ENCODE assay signal across 31 cellular contexts in the genomic region with DNA sequence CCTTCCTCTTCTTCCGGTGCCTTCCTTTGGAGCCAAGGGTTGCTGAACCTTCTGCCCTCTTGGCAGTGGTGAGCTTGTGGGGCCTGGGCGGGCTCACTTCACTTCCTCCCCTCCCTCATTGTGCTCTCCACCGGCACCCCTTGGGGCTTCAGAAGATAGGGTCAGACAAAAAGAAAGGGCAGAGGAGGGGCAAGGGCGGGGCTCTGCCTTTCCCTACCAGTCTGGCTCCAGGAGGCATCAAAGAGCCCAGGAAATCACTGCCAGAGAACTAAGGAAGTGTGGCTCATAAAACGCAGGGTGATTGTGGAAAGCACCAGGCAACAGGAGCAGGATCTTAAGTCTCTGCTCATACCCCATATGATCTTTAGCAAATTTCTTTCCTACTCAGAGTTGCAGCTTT. TPM values are rescaled to one million over a fixed set of nuclear protein-coding genes. Genes with fewer than 3 reads are reported as not detected.
DNase-seq lines count a peak whose midpoint lies in the region; ATAC-seq, FAIRE-seq and TF ChIP-seq lines count a peak whose summit lies in the region.
"Had no signal": no experiment of that assay in that cellular context is flagged by ENCODE, and none has a peak within 500 bp of the region (broad histone marks: within the 10 kb centered on the region; RNA-seq: fewer than 3 reads in every experiment).

No MANE protein-coding gene starts in this region.

- no peak overlapping the region for H2AFZ ChIP-seq in HepG2 (ENCODE audit: low read length)
- H2AFZ ChIP-seq: parathyroid adenoma had no signal

- peaks cover 22 to 73% (median 58%) of the 10 kb centered on the region in 4 donors for H3K4me1 ChIP-seq in liver (ENCODE audit: control insufficient read depth in 4 of 4, insufficient read depth in 4 of 4, low read length in 3 of 4)
- H3K4me1 ChIP-seq in HepG2 (ENCODE audit: insufficient read depth, low read length) = peaks cover 78% of the 10 kb centered on the region
- no peaks in the 10 kb centered on the region for H3K4me1 ChIP-seq in aorta (ENCODE audit: control insufficient read depth in 1 of 2, insufficient read depth in 2 of 2, low read length in 2 of 2)
- H3K4me1 ChIP-seq: right atrium auricular region had no signal

- peaks cover 0 to 6% (median 0%) of the 10 kb centered on the region in 4 donors for H3K36me3 ChIP-seq in liver (ENCODE audit: control insufficient read depth in 4 of 4, insufficient read depth in 3 of 4, low read depth in 1 of 4, low read length in 3 of 4)
- H3K36me3 ChIP-seq in HepG2 (replicated peaks in 1 of 2; ENCODE audit: control insufficient read depth in 1 of 2, insufficient read depth in 2 of 2, low read length in 2 of 2) = no peaks in the 10 kb centered on the region
- no peaks in the 10 kb centered on the region for H3K36me3 ChIP-seq in aorta (ENCODE audit: control insufficient read depth in 1 of 2, insufficient read depth in 2 of 2, low read length in 1 of 2)
- H3K36me3 ChIP-seq: cardiac muscle cell, right atrium auricular region, thoracic aorta had no signal

- TF ChIP-seq RAD21 in liver (IDR thresholded peaks at IDR 0.05) (no peak), HepG2 (CRISPR knock-in tag; IDR thresholded peaks at IDR 0.05) (no peak)

- intact Hi-C loops in HepG2 (cut with micrococcal nuclease; ENCODE audit: unreplicated experiment) = no loop called here
- intact Hi-C loops in aorta (cut with DNase I) = no loop called here

- WGBS in liver = 62% methylated on average over 5 of the region's 5 CpGs
- WGBS in HepG2 (ENCODE audit: low lambda C conversion rate) = 67% methylated on average over 5 of the region's 5 CpGs
- WGBS in aorta, 2 donors = 34 to 35% methylated on average over 5 of the region's 5 CpGs

- BruUV-seq in HepG2 (replicated peaks; lab: Mats Ljungman, UMichigan) = no TSS peak

- H3K4me3 ChIP-seq in liver (ENCODE audit: low read depth in 1 of 3, low read length in 3 of 3) = no peak overlapping the region
- no peak overlapping the region for H3K4me3 ChIP-seq in HepG2 (replicated peaks in 1 of 3; ENCODE audit: insufficient read depth in 1 of 3, low read depth in 2 of 3, low read length in 3 of 3)
- no peak overlapping the region for H3K4me3 ChIP-seq in aorta (ENCODE audit: low read length in 2 of 2)
- H3K4me3 ChIP-seq: cardiac muscle cell, coronary artery, right atrium auricular region, smooth muscle cell, thoracic aorta had no signal

- in situ Hi-C loops in HepG2 (cut with HindIII; ENCODE audit: extremely low pct_ligation_motif_present, low pct_unique_long_range_greater_than_20kb) = no loop called here

- POLR2A ChIA-PET in HepG2 (lab: Yijun Ruan, JAX) = no interaction called here

- TF ChIP-seq EP300 in HepG2 (IDR thresholded peaks at IDR 0.05; ENCODE audit: low read depth in 2 of 2, low read length in 2 of 2) (no peak), HepG2 (CRISPR knock-in tag; IDR thresholded peaks at IDR 0.05; ENCODE audit: borderline replicate concordance) (no peak)

- no peaks in the 10 kb centered on the region for H3K79me2 ChIP-seq in HepG2 (ENCODE audit: insufficient read depth, low read length)
- H3K79me2 ChIP-seq: parathyroid adenoma had no signal

- ATAC-seq in HepG2 (no peak), aorta (ENCODE audit: low FRiP score) (peak; percentile 21)
- ATAC-seq: effector memory CD8-positive, alpha-beta T cell; Panc1; stimulated activated naive CD8-positive, alpha-beta T cell treated with anti-CD3 and anti-CD28 coated beads, Interleukin-15, amount 100 ng/mL, for 72 hours had no signal

- H3K9me3 ChIP-seq in liver (ENCODE audit: control insufficient read depth in 4 of 4, low read length in 3 of 4) (no peaks in the 10 kb centered on the region), HepG2 (ENCODE audit: low read length) (no peaks in the 10 kb centered on the region), aorta (ENCODE audit: control insufficient read depth, low read length) (no peaks in the 10 kb centered on the region)
- H3K9me3 ChIP-seq: Caco-2, right atrium auricular region, thoracic aorta had no signal

- CTCF ChIA-PET in HepG2 (lab: Yijun Ruan, JAX; ENCODE audit: low intra/inter-chr PET ratio, low total read pairs) = no interaction called here

- H4K20me1 ChIP-seq in HepG2 (ENCODE audit: insufficient read depth, low read length) = no peaks in the 10 kb centered on the region

- H3K27ac ChIP-seq in liver (ENCODE audit: low read depth in 1 of 2, low read length in 2 of 2) = peak overlapping the region in 1 of 2 donors; percentile 38
- no peak overlapping the region for H3K27ac ChIP-seq in HepG2 (ENCODE audit: extremely low read length, insufficient read depth, low read length)
- no peak overlapping the region for H3K27ac ChIP-seq in aorta (ENCODE audit: low read depth in 1 of 2, low read length in 2 of 2)
- H3K27ac ChIP-seq: 22Rv1, C4-2B, cardiac muscle cell, coronary artery, parathyroid adenoma, right atrium auricular region, thoracic aorta had no signal

- H3K9ac ChIP-seq in liver (ENCODE audit: low read depth in 1 of 2, low read length in 2 of 2) = no peak overlapping the region
- H3K9ac ChIP-seq in HepG2 (ENCODE audit: insufficient read depth, low read depth, low read length) = no peak overlapping the region
- H3K9ac ChIP-seq: parathyroid adenoma had no signal

- TF ChIP-seq POLR2A in HepG2 (IDR thresholded peaks at IDR 0.05; ENCODE audit: insufficient read depth in 1 of 2, low read depth in 2 of 2, low read length in 2 of 2) = no peak

- no peak for DNase-seq in HepG2 (ENCODE audit: low spot score)
- DNase-seq in ecto neural progenitor cell (ENCODE audit: low spot score) = peak; percentile 54
- DNase-seq in kidney tubule cell (ENCODE audit: low spot score) = peak; percentile 37
- no peak for DNase-seq in aorta
- DNase-seq in COLO668 (lab: John Stamatoyannopoulos, UW; ENCODE audit: unreplicated experiment) = no peak
- DNase-seq in HCEC 1CT = no peak
- DNase-seq in GDM1 (lab: John Stamatoyannopoulos, UW) = no peak
- DNase-seq: activated CD4-positive, alpha-beta T cell treated with anti-CD3 and anti-CD28 coated beads for 48 hours; anterior cingulate cortex; Caco-2; DMS53; effector memory CD8-positive, alpha-beta T cell; erythroblast; GF-D8; kidney glomerular epithelial cell; NCI-H2029; SIG-M5; stimulated activated CD4-positive, alpha-beta T cell treated with anti-CD3 and anti-CD28 coated beads, Interleukin-1b, Interleukin-23, amount 100 ng/mL, for 48 hours; stimulated activated naive CD8-positive, alpha-beta T cell treated with anti-CD3 and anti-CD28 coated beads, Interleukin-15, amount 100 ng/mL, for 72 hours had no signal

- FAIRE-seq in HepG2 (lab: Jason Lieb, UNC) = no peak
- FAIRE-seq: urothelium cell line had no signal

- TF ChIP-seq CTCF in liver (IDR thresholded peaks at IDR 0.05; ENCODE audit: low read depth, low read length, missing input control) (no peak), HepG2 (CRISPR knock-in tag; IDR thresholded peaks at IDR 0.05) (no peak)

- no peaks in the 10 kb centered on the region for H3K27me3 ChIP-seq in liver (ENCODE audit: control insufficient read depth in 4 of 4, insufficient read depth in 4 of 4, low read length in 3 of 4)
- no peaks in the 10 kb centered on the region for H3K27me3 ChIP-seq in HepG2 (ENCODE audit: control insufficient read depth in 1 of 2, insufficient read depth in 2 of 2, low read length in 2 of 2)
- no peaks in the 10 kb centered on the region for H3K27me3 ChIP-seq in aorta (ENCODE audit: control insufficient read depth in 1 of 2, insufficient read depth in 2 of 2, low read length in 1 of 2)
- H3K27me3 ChIP-seq: cardiac muscle cell, right atrium auricular region had no signal

- no peak overlapping the region for H3K4me2 ChIP-seq in HepG2 (ENCODE audit: low read depth, low read length)
- H3K4me2 ChIP-seq: smooth muscle cell had no signal

RNA-seq across cellular contexts. Expression of a gene that starts 34.8 kb away (rescaled TPM):
- total RNA-seq in liver = 10 to 100 TPM; 16.9 to 76.4 TPM
- 10 to 100 TPM; 26.8 to 50.7 TPM for polyA plus RNA-seq in liver
- total RNA-seq in HepG2 (2016; rRNA removed; fragmentation: Illumina TruSeq; extraction: Trizol) = not detected in 2 replicates
- not detected in 2 replicates for total RNA-seq in HepG2 (2016; cell fraction: cytosol; rRNA removed; fragmentation: Illumina TruSeq; extraction: Trizol; ENCODE audit: low read depth)
- total RNA-seq in HepG2 (2016; cell fraction: insoluble cytoplasmic fraction; rRNA removed; fragmentation: Illumina TruSeq; extraction: Trizol) = not detected in 2 replicates
- not detected in 2 replicates for total RNA-seq in HepG2 (2016; cell fraction: membrane; rRNA removed; fragmentation: Illumina TruSeq; extraction: Trizol)
- total RNA-seq in HepG2 (2016; cell fraction: nucleus; rRNA removed; fragmentation: Illumina TruSeq; extraction: Trizol) = not detected in 2 replicates
- polyA plus RNA-seq in HepG2 (2011; rRNA removed) = not detected in 2 replicates
- not detected in 2 replicates for polyA plus RNA-seq in HepG2 (2011; cell fraction: cytosol; rRNA removed)
- 0.05 TPM in 1 of 2 replicates, not detected in the other for polyA plus RNA-seq in HepG2 (2011; cell fraction: nucleus; rRNA removed)
- 0.09 TPM in 1 of 2 replicates, not detected in the other for polyA plus RNA-seq in HepG2 (2012)
- not detected in 2 replicates for polyA plus RNA-seq in HepG2 (2016; cell fraction: cytosol; fragmentation: Illumina TruSeq; extraction: Trizol; ENCODE audit: low read depth)
- not detected in 2 replicates for polyA plus RNA-seq in HepG2 (2016; cell fraction: insoluble cytoplasmic fraction; fragmentation: Illumina TruSeq; extraction: Trizol; ENCODE audit: low read depth)
- not detected in 2 replicates for polyA plus RNA-seq in HepG2 (2016; cell fraction: membrane; fragmentation: Illumina TruSeq; extraction: Trizol; ENCODE audit: low read depth)
- 0.29 TPM in 1 of 2 replicates, not detected in the other for polyA plus RNA-seq in HepG2 (2016; cell fraction: nucleus; fragmentation: Illumina TruSeq; extraction: Trizol; ENCODE audit: insufficient read depth, low read depth)
- not detected in 2 replicates for polyA minus RNA-seq in HepG2 (2011; rRNA and poly(A)+ RNA removed; ENCODE audit: low replicate concordance)
- not detected in 2 replicates for polyA minus RNA-seq in HepG2 (2011; cell fraction: cytosol; rRNA and poly(A)+ RNA removed)
- not detected in 2 replicates for polyA minus RNA-seq in HepG2 (2011; cell fraction: nucleus; rRNA and poly(A)+ RNA removed)
- under 1 TPM; 0.18 to 0.45 TPM for total RNA-seq in aorta
- polyA plus RNA-seq in aorta = not detected
- total RNA-seq: activated T-helper 2 cell treated with anti-CD3 and anti-CD28 coated beads, Interferon-gamma antibody, Interleukin-2, Interleukin-4, amounts not matched to agents 10 μg/mL and 5 μg/mL and 100 μg/mL, durations not matched to agents 14 hours and 24 hours and 36 hours; cardiac muscle cell; right atrium auricular region; smooth muscle cell had no signal
- polyA plus RNA-seq: cardiac muscle cell, smooth muscle cell had no signal

RNA-seq across cellular contexts. Expression of a gene that starts 57.7 kb away (rescaled TPM):
- total RNA-seq in liver (10 to 100 TPM; 18.2 to 19.8 TPM), HepG2 (2016; rRNA removed; fragmentation: Illumina TruSeq; extraction: Trizol) (52.5 and 70.7 TPM in 2 replicates), aorta (10 to 100 TPM; 21.7 to 24.9 TPM)
- polyA plus RNA-seq in liver (10 to 100 TPM; 13.5 to 19.9 TPM), HepG2 (2011; rRNA removed) (20.1 and 28.7 TPM in 2 replicates), aorta (10 to 100 TPM; 29.2 to 43.3 TPM)
- 25.2 and 26.8 TPM in 2 replicates for total RNA-seq in HepG2 (2016; cell fraction: cytosol; rRNA removed; fragmentation: Illumina TruSeq; extraction: Trizol; ENCODE audit: low read depth)
- total RNA-seq in HepG2 (2016; cell fraction: insoluble cytoplasmic fraction; rRNA removed; fragmentation: Illumina TruSeq; extraction: Trizol) = 52.8 and 69.9 TPM in 2 replicates
- 46.9 and 48.3 TPM in 2 replicates for total RNA-seq in HepG2 (2016; cell fraction: membrane; rRNA removed; fragmentation: Illumina TruSeq; extraction: Trizol)
- 26.3 and 28.6 TPM in 2 replicates for total RNA-seq in HepG2 (2016; cell fraction: nucleus; rRNA removed; fragmentation: Illumina TruSeq; extraction: Trizol)
- polyA plus RNA-seq in HepG2 (2011; cell fraction: cytosol; rRNA removed) = 10.2 and 15.7 TPM in 2 replicates
- polyA plus RNA-seq in HepG2 (2011; cell fraction: nucleus; rRNA removed) = 7.6 and 12.3 TPM in 2 replicates
- polyA plus RNA-seq in HepG2 (2012) = 29.6 and 38.6 TPM in 2 replicates
- 26.9 and 35.4 TPM in 2 replicates for polyA plus RNA-seq in HepG2 (2016; cell fraction: cytosol; fragmentation: Illumina TruSeq; extraction: Trizol; ENCODE audit: low read depth)
- 89.5 and 100 TPM in 2 replicates for polyA plus RNA-seq in HepG2 (2016; cell fraction: insoluble cytoplasmic fraction; fragmentation: Illumina TruSeq; extraction: Trizol; ENCODE audit: low read depth)
- 41.3 and 43.4 TPM in 2 replicates for polyA plus RNA-seq in HepG2 (2016; cell fraction: membrane; fragmentation: Illumina TruSeq; extraction: Trizol; ENCODE audit: low read depth)
- 57.8 and 58.2 TPM in 2 replicates for polyA plus RNA-seq in HepG2 (2016; cell fraction: nucleus; fragmentation: Illumina TruSeq; extraction: Trizol; ENCODE audit: insufficient read depth, low read depth)
- polyA minus RNA-seq in HepG2 (2011; rRNA and poly(A)+ RNA removed; ENCODE audit: low replicate concordance) = 3.6 and 4.8 TPM in 2 replicates
- 9.1 and 10.1 TPM in 2 replicates for polyA minus RNA-seq in HepG2 (2011; cell fraction: cytosol; rRNA and poly(A)+ RNA removed)
- polyA minus RNA-seq in HepG2 (2011; cell fraction: nucleus; rRNA and poly(A)+ RNA removed) = 15.5 and 19.0 TPM in 2 replicates

Comparison
In these comparisons a context has a peak if more than half of its experiments do, and no peak if none do; other contexts are left out.
1. RNA of a gene that starts 34.8 kb away (total RNA-seq): 16.9 to 76.4 TPM in liver; 0.18 to 0.45 TPM in aorta and not detected in HepG2; every median in the first group is over 10 times any median in the second.
2. DNase-seq: peak in ecto neural progenitor cell (single experiment) and kidney tubule cell (single experiment); none in HepG2 (single experiment), aorta (0 of 2), COLO668 (single experiment), HCEC 1CT (single experiment) and GDM1 (single experiment).